8 cellular contexts compared by ENCODE assay signal in the genomic region with DNA sequence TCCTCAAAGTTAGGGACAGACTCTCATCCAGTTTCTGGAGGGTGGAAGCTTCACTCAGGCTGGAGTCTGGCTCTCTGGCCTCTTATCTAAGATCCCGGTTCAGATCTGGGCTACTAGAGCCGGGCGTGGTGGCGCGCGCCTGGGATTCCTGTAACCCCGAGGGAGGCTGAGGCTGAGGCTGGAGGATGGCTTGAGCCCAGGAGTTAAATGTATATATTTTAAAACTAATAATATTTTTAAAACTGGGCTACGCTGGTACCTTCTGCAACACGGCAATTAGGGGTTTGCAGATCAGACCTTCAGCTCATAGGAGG. TPM values are rescaled to one million over a fixed set of nuclear protein-coding genes. Genes with fewer than 3 reads are reported as not detected.
DNase-seq lines count a peak whose midpoint lies in the region; ATAC-seq, FAIRE-seq and TF ChIP-seq lines count a peak whose summit lies in the region.

No MANE protein-coding gene starts in this region.

- H3K27ac ChIP-seq in K562 (ENCODE audit: extremely low read depth, low read depth, low read length) (peak overlapping the region; percentile 94), lung (ENCODE audit: low read depth in 1 of 2, low read length in 1 of 2) (peak overlapping the region; percentile 79 to 96), tibial nerve (peak overlapping the region; percentile 83 to 88 (median 86))

- H3K9me3 Mint-ChIP-seq in activated T-cell treated with anti-CD3 and anti-CD28 coated beads, Interleukin-2, amount 50 U/mL, for 72 hours: no peaks in the 10 kb centered on the region

- H3K9ac ChIP-seq in K562 (ENCODE audit: insufficient read depth in 1 of 2, low read depth in 2 of 2, low read length in 2 of 2): peak overlapping the region; percentile 87 to 94

- POLR2A ChIA-PET in K562 (lab: Yijun Ruan, JAX): interaction anchor here (1.2 to 1.9 kb wide), 4 partner anchors 11 to 42 kb away, joined by 3 to 10 read pairs (median 4); partner anchors contain the start of gene SNRPB

- H3K27me3 ChIP-seq in K562 (ENCODE audit: control insufficient read depth in 2 of 2, insufficient read depth in 2 of 2, low read length in 2 of 2) (no peaks in the 10 kb centered on the region), lung (ENCODE audit: control insufficient read depth, insufficient read depth) (no peaks in the 10 kb centered on the region), tibial nerve (no peaks in the 10 kb centered on the region)

- BruUV-seq in K562 (replicated peaks; lab: Mats Ljungman, UMichigan): TSS peak; percentile 99

- H3K4me2 ChIP-seq in K562 (ENCODE audit: insufficient read depth, low read length): peak overlapping the region; percentile 85

- TF ChIP-seq RAD21 in K562 (CRISPR knock-in tag; conservative IDR thresholded peaks at IDR 0.05 in 1 of 2, IDR thresholded peaks at IDR 0.05 in 1 of 2): no peak

- peak overlapping the region; percentile 100 for H2AFZ ChIP-seq in K562 (ENCODE audit: low read depth, low read length)

- H3K4me3 Mint-ChIP-seq in activated T-cell treated with anti-CD3 and anti-CD28 coated beads, Interleukin-2, amount 50 U/mL, for 72 hours: peak overlapping the region; percentile 97 to 100

- TF ChIP-seq EP300 in K562 (IDR thresholded peaks at IDR 0.05; ENCODE audit: low read length) (no peak), tibial nerve (IDR thresholded peaks at IDR 0.05) (no peak)

- TF ChIP-seq CTCF in K562 (IDR thresholded peaks at IDR 0.05 in 2 of 3, conservative IDR thresholded peaks at IDR 0.05 in 1 of 3; ENCODE audit: insufficient read depth in 2 of 3, low read depth in 1 of 3, low read length in 3 of 3) (no peak), lung (IDR thresholded peaks at IDR 0.05; ENCODE audit: control extremely low read depth, extremely low read depth) (no peak), tibial nerve (IDR thresholded peaks at IDR 0.05) (no peak)

- H3K4me1 ChIP-seq in K562 (replicated peaks in 1 of 2; ENCODE audit: control insufficient read depth in 2 of 2, insufficient read depth in 2 of 2, low read length in 2 of 2): peaks cover 9 to 16% of the 10 kb centered on the region in 2 experiments; a peak in 4 of 5 replicates
- H3K4me1 ChIP-seq in lung (ENCODE audit: control insufficient read depth in 2 of 2, insufficient read depth in 2 of 2, low read length in 2 of 2): peaks cover 0 to 7% of the 10 kb centered on the region in 2 donors
- H3K4me1 ChIP-seq in tibial nerve: peaks cover 0 to 17% (median 12%) of the 10 kb centered on the region in 4 donors

- no peaks in the 10 kb centered on the region for H4K20me1 ChIP-seq in K562 (replicated peaks; ENCODE audit: control insufficient read depth, insufficient read depth, low read length)

- ATAC-seq in activated T-cell treated with anti-CD3 and anti-CD28 coated beads, Interleukin-2, amount 50 U/mL, for 72 hours (replicated peaks in 1 of 2): no peak
- ATAC-seq in K562: no peak
- ATAC-seq in lung (ENCODE audit: insufficient read depth, low FRiP score): no peak
- ATAC-seq in GM21423 (IDR thresholded peaks at IDR 0.05; ENCODE audit: unreplicated experiment): no peak

- peak overlapping the region; percentile 99 for H3K27ac Mint-ChIP-seq in activated T-cell treated with anti-CD3 and anti-CD28 coated beads, Interleukin-2, amount 50 U/mL, for 72 hours

- intact Hi-C loops in K562 (cut with micrococcal nuclease): no loop called here

- H3K4me1 Mint-ChIP-seq in activated T-cell treated with anti-CD3 and anti-CD28 coated beads, Interleukin-2, amount 50 U/mL, for 72 hours (ENCODE audit: low read depth): peaks cover 16% of the 10 kb centered on the region

- H3K79me2 ChIP-seq in K562 (ENCODE audit: control insufficient read depth, insufficient read depth, low read length): peaks cover 19% of the 10 kb centered on the region

- in situ Hi-C loops in K562 (cut with MboI): no loop called here

- H3K9me3 ChIP-seq in K562 (replicated peaks; ENCODE audit: control insufficient read depth, insufficient read depth, low read depth, low read length) (no peaks in the 10 kb centered on the region), lung (ENCODE audit: control insufficient read depth in 2 of 2, insufficient read depth in 1 of 2, low read length in 1 of 2) (no peaks in the 10 kb centered on the region), tibial nerve (no peaks in the 10 kb centered on the region)

- H3K36me3 Mint-ChIP-seq in activated T-cell treated with anti-CD3 and anti-CD28 coated beads, Interleukin-2, amount 50 U/mL, for 72 hours (ENCODE audit: insufficient read depth in 2 of 2): peaks cover 3 to 7% of the 10 kb centered on the region in 2 donors

- CTCF ChIA-PET in K562 (lab: Yijun Ruan, JAX; ENCODE audit: low intra/inter-chr PET ratio): no interaction called here

- TF ChIP-seq POLR2A in K562 (conservative IDR thresholded peaks at IDR 0.05) (no peak), tibial nerve (IDR thresholded peaks at IDR 0.05) (no peak)

- FAIRE-seq in K562 (lab: Jason Lieb, UNC): no peak

- WGBS in K562 (ENCODE audit: insufficient coverage, low coverage, missing lambda C conversion rate): 1% methylated on average over 9 of the region's 9 CpGs
- 61 to 70% methylated on average over 9 of the region's 9 CpGs for WGBS in lung, 2 donors
- WGBS in tibial nerve, 2 donors: 32 to 42% methylated on average over 9 of the region's 9 CpGs

- H3K4me3 ChIP-seq in K562 (peak overlapping the region; percentile 74), lung (peak overlapping the region; percentile 90), tibial nerve (peak overlapping the region; percentile 47 to 91 (median 82))

- peaks cover 14% of the 10 kb centered on the region for H3K27me3 Mint-ChIP-seq in activated T-cell treated with anti-CD3 and anti-CD28 coated beads, Interleukin-2, amount 50 U/mL, for 72 hours (ENCODE audit: low read depth)

- H3K36me3 ChIP-seq in K562 (ENCODE audit: control insufficient read depth, insufficient read depth, low read length) (no peaks in the 10 kb centered on the region), lung (ENCODE audit: control insufficient read depth in 2 of 2, insufficient read depth in 2 of 2, low read length in 2 of 2) (peaks cover 0 to 1% of the 10 kb centered on the region in 2 donors), tibial nerve (no peaks in the 10 kb centered on the region)

- H3K9me1 ChIP-seq in K562 (ENCODE audit: control insufficient read depth, insufficient read depth, low read length): no peaks in the 10 kb centered on the region

- no peak for DNase-seq in activated T-cell treated with anti-CD3 and anti-CD28 coated beads, Interleukin-2, amount 50 U/mL, for 72 hours
- DNase-seq in activated T-cell treated with anti-CD3 and anti-CD28 coated beads for 4 hours (no peak), K562 (ENCODE audit: extremely low read depth in 1 of 4, low spot score in 3 of 4) (peak in 2 of 4 experiments; percentile 58 to 63), lung (ENCODE audit: low spot score) (no peak), tibial nerve (ENCODE audit: low spot score in 2 of 2) (no peak), NCI-H526 treated with DMSO at 0.1 percent for 48 hours (lab: John Stamatoyannopoulos, UW) (no peak)
- DNase-seq in activated CD8-positive, alpha-beta memory T cell treated with anti-CD3 and anti-CD28 coated beads, Interleukin-2, amount 50 U/mL, for 4 hours: no peak

RNA-seq across cellular contexts. Expression of gene ZNF343, which starts 0.7 kb away (rescaled TPM):
- 10 to 100 TPM; 12.4 to 16.4 TPM for total RNA-seq in activated T-cell treated with anti-CD3 and anti-CD28 coated beads, Interleukin-2, amount 50 U/mL, for 72 hours
- total RNA-seq in K562 (2011; cell fraction: chromatin; rRNA removed; ENCODE audit: low replicate concordance): 12.5 and 18.7 TPM in 2 replicates
- total RNA-seq in K562 (2011; cell fraction: nucleolus; rRNA removed): 6.0 and 10.8 TPM in 2 replicates
- 11.1 and 11.7 TPM in 2 replicates for total RNA-seq in K562 (2011; cell fraction: nucleoplasm; rRNA removed)
- total RNA-seq in K562 (2014; rRNA removed) (5.4 and 6.7 TPM in 2 replicates), K562 (2014; rRNA removed; fragmentation: Illumina TruSeq; extraction: Trizol) (8.8 and 9.8 TPM in 2 replicates), K562 (2015; rRNA removed; fragmentation: Illumina TruSeq; extraction: Trizol) (8.7 and 9.3 TPM in 2 replicates), K562 (2021) (6.1 and 6.3 TPM in 2 replicates), lung (10 to 100 TPM in 1 of 2 donors, 1 to 10 TPM in 1; 8.6 to 14.8 TPM), tibial nerve (10 to 100 TPM; 12.0 to 15.6 (median 13.6) TPM)
- polyA plus RNA-seq in K562 (2011; rRNA removed) (8.0 and 12.0 TPM in 2 replicates), K562 (2014; fragmentation: Illumina TruSeq; extraction: Trizol) (7.8 and 8.2 TPM in 2 replicates), K562 (2014; fragmentation: Nextera tagmentation; extraction: Ambion mirVana) (1 to 10 TPM; 1.4 to 4.0 TPM), K562 (2014; rRNA removed) (4.7 and 6.4 TPM in 2 replicates), lung (1 to 10 TPM; 4.9 to 5.6 TPM)
- polyA plus RNA-seq in K562 (2011; cell fraction: cytosol; rRNA removed): 3.7 and 8.3 TPM in 2 replicates
- polyA plus RNA-seq in K562 (2011; cell fraction: nucleus; rRNA removed): 12.3 and 19.1 TPM in 2 replicates
- polyA plus RNA-seq in K562 (2012): 3.2 and 5.5 TPM in 2 replicates
- polyA minus RNA-seq in K562 (2011; rRNA and poly(A)+ RNA removed): 14.2 and 24.0 TPM in 2 replicates
- polyA minus RNA-seq in K562 (2011; cell fraction: cytosol; rRNA and poly(A)+ RNA removed): 3.1 and 5.5 TPM in 2 replicates
- 5.9 and 15.3 TPM in 2 replicates for polyA minus RNA-seq in K562 (2011; cell fraction: nucleus; rRNA and poly(A)+ RNA removed)

RNA-seq across cellular contexts. Expression of gene TMC2, which starts 26.9 kb away (rescaled TPM):
- not detected for total RNA-seq in activated T-cell treated with anti-CD3 and anti-CD28 coated beads, Interleukin-2, amount 50 U/mL, for 72 hours
- total RNA-seq in K562 (2011; cell fraction: chromatin; rRNA removed; ENCODE audit: low replicate concordance): not detected in 2 replicates
- total RNA-seq in K562 (2011; cell fraction: nucleolus; rRNA removed): not detected in 2 replicates
- not detected in 2 replicates for total RNA-seq in K562 (2011; cell fraction: nucleoplasm; rRNA removed)
- not detected in 2 replicates for total RNA-seq in K562 (2014; rRNA removed)
- total RNA-seq in K562 (2014; rRNA removed; fragmentation: Illumina TruSeq; extraction: Trizol): not detected in 2 replicates
- total RNA-seq in K562 (2015; rRNA removed; fragmentation: Illumina TruSeq; extraction: Trizol): not detected in 2 replicates
- not detected in 2 replicates for total RNA-seq in K562 (2021)
- not detected in 2 replicates for polyA plus RNA-seq in K562 (2011; rRNA removed)
- not detected in 2 replicates for polyA plus RNA-seq in K562 (2011; cell fraction: cytosol; rRNA removed)
- not detected in 2 replicates for polyA plus RNA-seq in K562 (2011; cell fraction: nucleus; rRNA removed)
- 0.04 TPM in 1 of 2 replicates, not detected in the other for polyA plus RNA-seq in K562 (2012)
- polyA plus RNA-seq in K562 (2014; fragmentation: Illumina TruSeq; extraction: Trizol): not detected in 2 replicates
- polyA plus RNA-seq in K562 (2014; fragmentation: Nextera tagmentation; extraction: Ambion mirVana): not detected
- not detected in 2 replicates for polyA plus RNA-seq in K562 (2014; rRNA removed)
- not detected in 2 replicates for polyA minus RNA-seq in K562 (2011; rRNA and poly(A)+ RNA removed)
- not detected in 2 replicates for polyA minus RNA-seq in K562 (2011; cell fraction: cytosol; rRNA and poly(A)+ RNA removed)
- polyA minus RNA-seq in K562 (2011; cell fraction: nucleus; rRNA and poly(A)+ RNA removed): not detected in 2 replicates
- total RNA-seq in lung: under 1 TPM in 1 of 2 donors, not detected in 1; 0.31 TPM
- polyA plus RNA-seq in lung: under 1 TPM; 0.06 to 0.15 TPM
- total RNA-seq in tibial nerve: under 1 TPM; 0.21 to 0.59 (median 0.26) TPM

RNA-seq across cellular contexts. Expression of gene SNRPB, which starts 38.8 kb away (rescaled TPM):
- total RNA-seq in activated T-cell treated with anti-CD3 and anti-CD28 coated beads, Interleukin-2, amount 50 U/mL, for 72 hours: 100 to 1,000 TPM; 286 to 329 TPM
- 13.8 and 26.0 TPM in 2 replicates for total RNA-seq in K562 (2011; cell fraction: chromatin; rRNA removed; ENCODE audit: low replicate concordance)
- total RNA-seq in K562 (2011; cell fraction: nucleolus; rRNA removed): 47.4 TPM in 2 replicates
- 29.4 and 35.5 TPM in 2 replicates for total RNA-seq in K562 (2011; cell fraction: nucleoplasm; rRNA removed)
- 491 and 504 TPM in 2 replicates for total RNA-seq in K562 (2014; rRNA removed)
- total RNA-seq in K562 (2014; rRNA removed; fragmentation: Illumina TruSeq; extraction: Trizol): 181 and 186 TPM in 2 replicates
- 277 and 293 TPM in 2 replicates for total RNA-seq in K562 (2015; rRNA removed; fragmentation: Illumina TruSeq; extraction: Trizol)
- total RNA-seq in K562 (2021): 428 and 431 TPM in 2 replicates
- polyA plus RNA-seq in K562 (2011; rRNA removed): 266 and 369 TPM in 2 replicates
- 371 and 530 TPM in 2 replicates for polyA plus RNA-seq in K562 (2011; cell fraction: cytosol; rRNA removed)
- 158 and 219 TPM in 2 replicates for polyA plus RNA-seq in K562 (2011; cell fraction: nucleus; rRNA removed)
- 207 and 262 TPM in 2 replicates for polyA plus RNA-seq in K562 (2012)
- 186 and 337 TPM in 2 replicates for polyA plus RNA-seq in K562 (2014; fragmentation: Illumina TruSeq; extraction: Trizol)
- 10 to 100 TPM; 13.1 to 65.7 TPM for polyA plus RNA-seq in K562 (2014; fragmentation: Nextera tagmentation; extraction: Ambion mirVana)
- 488 and 615 TPM in 2 replicates for polyA plus RNA-seq in K562 (2014; rRNA removed)
- 96.2 and 112 TPM in 2 replicates for polyA minus RNA-seq in K562 (2011; rRNA and poly(A)+ RNA removed)
- 87.8 and 116 TPM in 2 replicates for polyA minus RNA-seq in K562 (2011; cell fraction: cytosol; rRNA and poly(A)+ RNA removed)
- polyA minus RNA-seq in K562 (2011; cell fraction: nucleus; rRNA and poly(A)+ RNA removed): 22.9 and 56.0 TPM in 2 replicates
- total RNA-seq in lung: 100 to 1,000 TPM in 1 of 2 donors, 10 to 100 TPM in 1; 71.4 to 150 TPM
- polyA plus RNA-seq in lung: 100 to 1,000 TPM; 207 to 291 TPM
- 100 to 1,000 TPM; 129 to 198 (median 134) TPM for total RNA-seq in tibial nerve
